In the genomic region with DNA sequence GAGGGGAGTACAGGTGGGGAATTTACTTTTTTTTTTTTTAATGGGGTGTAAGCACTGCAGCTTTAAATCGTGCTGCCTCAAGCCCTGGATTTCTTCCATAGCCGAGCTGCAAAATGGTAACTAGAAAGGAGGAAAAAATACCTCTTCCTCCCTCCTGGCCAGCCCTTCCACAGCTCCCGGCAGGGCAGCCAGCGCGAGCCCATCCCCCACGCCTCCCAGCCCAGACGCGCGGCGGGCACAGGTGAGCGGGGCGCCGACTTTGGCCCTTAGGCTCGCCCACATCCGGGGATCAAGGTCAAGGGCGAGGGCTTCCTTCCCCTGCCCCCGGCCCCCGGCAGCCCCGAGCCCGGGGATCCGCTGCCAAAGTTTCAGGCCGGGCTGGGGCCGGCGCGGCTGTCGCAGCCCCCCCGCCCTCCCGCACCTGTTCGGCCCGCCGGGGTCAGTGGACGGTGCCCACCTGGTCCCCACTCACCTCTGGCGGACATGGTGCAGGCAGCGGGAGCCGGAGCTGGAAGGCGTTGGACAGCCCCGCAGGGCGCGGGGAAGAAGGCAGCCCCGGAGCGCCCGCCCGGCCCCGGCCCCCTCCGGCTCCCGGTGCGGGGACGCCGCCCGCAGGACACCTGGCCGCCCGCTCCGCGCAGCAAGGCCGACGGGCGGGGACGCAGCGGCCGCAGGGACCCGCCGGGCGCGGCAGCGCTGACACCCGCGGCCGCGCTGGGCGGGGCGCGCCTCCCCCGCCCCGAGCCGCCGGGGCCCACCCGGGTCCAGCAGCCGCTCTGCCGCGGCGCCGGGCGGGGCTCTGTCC, we compare ENCODE assay signal across 1 cellular context.
A peak's percentile ranks its signal among the peaks of the same experiment; 100 is the strongest.
TF ChIP-seq lines count a peak whose summit lies in the region.

No MANE protein-coding gene starts in this region.

TF ChIP-seq in H1, 55 proteins besides CTCF, POLR2A, EP300 and RAD21:
- TF ChIP-seq, protein P1, sequence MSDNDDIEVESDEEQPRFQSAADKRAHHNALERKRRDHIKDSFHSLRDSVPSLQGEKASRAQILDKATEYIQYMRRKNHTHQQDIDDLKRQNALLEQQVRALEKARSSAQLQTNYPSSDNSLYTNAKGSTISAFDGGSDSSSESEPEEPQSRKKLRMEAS (IDR thresholded peaks at IDR 0.05), result peak; percentile 25; the same call in 1 of the 2 replicates
- TF ChIP-seq SIN3A (conservative IDR thresholded peaks at IDR 0.05 in 1 of 2, IDR thresholded peaks at IDR 0.05 in 1 of 2; ENCODE audit: low read depth in 1 of 2, low read length in 2 of 2) (0 out of 4 replicates have a peak, but pooled peaks of 1 of the 2 experiments have one; percentile 27), CEBPB (IDR thresholded peaks at IDR 0.05; ENCODE audit: low read depth, low read length) (no peak), EZH2 (IDR thresholded peaks at IDR 0.05; ENCODE audit: low read depth, low read length, severe bottlenecking) (no peak), SRF (IDR thresholded peaks at IDR 0.05; ENCODE audit: low read depth, low read length) (no peak), YY1 (IDR thresholded peaks at IDR 0.05; ENCODE audit: low read depth, low read length) (peak; percentile 62; the same call in 1 of the 2 replicates), TCF12 (IDR thresholded peaks at IDR 0.05; ENCODE audit: low read depth, low read length) (peak; percentile 72; the same call in 1 of the 2 replicates), HDAC2 (IDR thresholded peaks at IDR 0.05; ENCODE audit: borderline replicate concordance in 1 of 2, low read depth in 2 of 2, low read length in 2 of 2) (0 out of 4 replicates have a peak, but pooled peaks of 1 of the 2 experiments have one; percentile 39), RBBP5 (IDR thresholded peaks at IDR 0.05; ENCODE audit: borderline replicate concordance, low read depth, low read length) (no peak), SP2 (IDR thresholded peaks at IDR 0.05; ENCODE audit: low read length) (no peak), KDM4A (IDR thresholded peaks at IDR 0.05; ENCODE audit: low read depth, low read length, severe bottlenecking) (peak; percentile 79), RFX5 (IDR thresholded peaks at IDR 0.05; ENCODE audit: borderline replicate concordance, low read depth, low read length) (no peak), TAF1 (IDR thresholded peaks at IDR 0.05; ENCODE audit: low read depth, low read length) (0 out of 2 replicates have a peak, but pooled peaks have one; percentile 29)
- TF ChIP-seq, protein P2, sequence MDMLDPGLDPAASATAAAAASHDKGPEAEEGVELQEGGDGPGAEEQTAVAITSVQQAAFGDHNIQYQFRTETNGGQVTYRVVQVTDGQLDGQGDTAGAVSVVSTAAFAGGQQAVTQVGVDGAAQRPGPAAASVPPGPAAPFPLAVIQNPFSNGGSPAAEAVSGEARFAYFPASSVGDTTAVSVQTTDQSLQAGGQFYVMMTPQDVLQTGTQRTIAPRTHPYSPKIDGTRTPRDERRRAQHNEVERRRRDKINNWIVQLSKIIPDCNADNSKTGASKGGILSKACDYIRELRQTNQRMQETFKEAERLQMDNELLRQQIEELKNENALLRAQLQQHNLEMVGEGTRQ (IDR thresholded peaks at IDR 0.05; ENCODE audit: low read length), result no peak
- TF ChIP-seq, protein P3, sequence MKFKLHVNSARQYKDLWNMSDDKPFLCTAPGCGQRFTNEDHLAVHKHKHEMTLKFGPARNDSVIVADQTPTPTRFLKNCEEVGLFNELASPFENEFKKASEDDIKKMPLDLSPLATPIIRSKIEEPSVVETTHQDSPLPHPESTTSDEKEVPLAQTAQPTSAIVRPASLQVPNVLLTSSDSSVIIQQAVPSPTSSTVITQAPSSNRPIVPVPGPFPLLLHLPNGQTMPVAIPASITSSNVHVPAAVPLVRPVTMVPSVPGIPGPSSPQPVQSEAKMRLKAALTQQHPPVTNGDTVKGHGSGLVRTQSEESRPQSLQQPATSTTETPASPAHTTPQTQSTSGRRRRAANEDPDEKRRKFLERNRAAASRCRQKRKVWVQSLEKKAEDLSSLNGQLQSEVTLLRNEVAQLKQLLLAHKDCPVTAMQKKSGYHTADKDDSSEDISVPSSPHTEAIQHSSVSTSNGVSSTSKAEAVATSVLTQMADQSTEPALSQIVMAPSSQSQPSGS (IDR thresholded peaks at IDR 0.05; ENCODE audit: low read length), result no peak
TF ChIP-seq in H1: peak in this region for 7.
